21 cellular contexts compared by ENCODE assay signal in genomic region chr3:25885544-25885943, GRCh38.
DNase-seq lines count a peak whose midpoint lies in the region; ATAC-seq and TF ChIP-seq lines count a peak whose summit lies in the region.
"Had no signal": no experiment of that assay in that cellular context is flagged by ENCODE, and none has a peak within 500 bp of the region (broad histone marks: within the 10 kb centered on the region; RNA-seq: fewer than 3 reads in every experiment).

No MANE protein-coding gene starts in this region.

- DNase-seq in Daoy (ENCODE audit: low read depth) = peak; percentile 23
- peak; percentile 9 for DNase-seq in mammary epithelial cell
- peak; percentile 86 for DNase-seq in kidney tubule cell (ENCODE audit: low spot score)
- no peak for DNase-seq in OCI-LY7 (ENCODE audit: low spot score)
- no peak for DNase-seq in left lobe of liver (ENCODE audit: low spot score)
- DNase-seq in stimulated activated CD4-positive, alpha-beta T cell treated with anti-CD3 and anti-CD28 coated beads, Interleukin-4, amount 100 ng/mL, for 4 hours = no peak
- DNase-seq: activated CD8-positive, alpha-beta T cell treated with anti-CD3 and anti-CD28 coated beads for 36 hours; activated naive CD4-positive, alpha-beta T cell treated with anti-CD3 and anti-CD28 coated beads, Interleukin-2, amount 50 U/mL, for 16 hours; activated T-cell treated with anti-CD3 and anti-CD28 coated beads, Interleukin-2, amount 50 U/mL, for 24 hours; CD8-positive, alpha-beta T cell; cortex of kidney; gastrocnemius medialis; NCI-H1930; retina; SIG-M5; stimulated activated naive CD4-positive, alpha-beta T cell; T-helper 17 cell; transverse colon had no signal

- TF ChIP-seq EP300 in Ishikawa (IDR thresholded peaks at IDR 0.05; ENCODE audit: borderline replicate concordance) = peak; percentile 52; the same call in 1 of the 2 replicates

- H3K27ac ChIP-seq in mammary epithelial cell (ENCODE audit: insufficient read depth, low read depth, low read length) (no peak overlapping the region), OCI-LY7 (ENCODE audit: low read depth, low read length, poor library complexity, severe bottlenecking) (no peak overlapping the region)
- H3K27ac ChIP-seq: gastrocnemius medialis, transverse colon had no signal

- H3K4me1 ChIP-seq in mammary epithelial cell (ENCODE audit: insufficient read depth, low read length) (no peaks in the 10 kb centered on the region), OCI-LY7 (ENCODE audit: insufficient read depth, low read length, poor library complexity, severe bottlenecking) (no peaks in the 10 kb centered on the region)
- H3K4me1 ChIP-seq: gastrocnemius medialis, transverse colon had no signal

- POLR2A ChIA-PET in OCI-LY7 (lab: Charles Lee) = interaction anchor here (0.9 to 1.2 kb wide), 3 partner anchors 12 to 31 kb away, joined by 3 read pairs; no protein-coding TSS in a partner anchor

- H3K27me3 ChIP-seq in mammary epithelial cell (ENCODE audit: insufficient read depth, low read length) = no peaks in the 10 kb centered on the region
- H3K27me3 ChIP-seq: gastrocnemius medialis, transverse colon had no signal

- no TSS peak for BruUV-seq in mammary epithelial cell (replicated peaks; lab: Mats Ljungman, UMichigan)
- no TSS peak for BruUV-seq in OCI-LY7 (replicated peaks; lab: Mats Ljungman, UMichigan)

- H2AFZ ChIP-seq in mammary epithelial cell (ENCODE audit: low read depth, low read length) (no peak overlapping the region), OCI-LY7 (ENCODE audit: low read length) (no peak overlapping the region)

- no peak overlapping the region for H3K4me2 ChIP-seq in mammary epithelial cell (ENCODE audit: insufficient read depth, low read depth, low read length)
- no peak overlapping the region for H3K4me2 ChIP-seq in OCI-LY7 (ENCODE audit: low read length)

- in situ Hi-C loops in mammary epithelial cell (cut with MboI; ENCODE audit: low sequenced_read_pairs in 2 of 2) = no loop called here

- 32% methylated on average over 5 of the region's 5 CpGs for WGBS in mammary epithelial cell (ENCODE audit: low coverage, missing lambda C conversion rate)

- H3K4me3 ChIP-seq in mammary epithelial cell (replicated peaks in 1 of 3; ENCODE audit: insufficient read depth in 1 of 3, low read depth in 2 of 3, low read length in 3 of 3) (no peak overlapping the region), OCI-LY7 (ENCODE audit: low read depth, low read length, poor library complexity, severe bottlenecking) (no peak overlapping the region)
- H3K4me3 ChIP-seq: gastrocnemius medialis, transverse colon had no signal

- TF ChIP-seq CTCF in mammary epithelial cell (conservative IDR thresholded peaks at IDR 0.05 in 1 of 2, IDR thresholded peaks at IDR 0.05 in 1 of 2; ENCODE audit: extremely low read depth in 1 of 2, insufficient read depth in 1 of 2, low read depth in 1 of 2, low read length in 2 of 2) (no peak), OCI-LY7 (conservative IDR thresholded peaks at IDR 0.05; ENCODE audit: low read length) (no peak)

- no peaks in the 10 kb centered on the region for H3K9me3 ChIP-seq in mammary epithelial cell (replicated peaks; ENCODE audit: insufficient read depth, low read length)
- H3K9me3 ChIP-seq in OCI-LY7 (ENCODE audit: low read length) = no peaks in the 10 kb centered on the region
- H3K9me3 ChIP-seq: gastrocnemius medialis, transverse colon had no signal

- H3K9me2 ChIP-seq in OCI-LY7 (ENCODE audit: insufficient read depth, low read length) = no peaks in the 10 kb centered on the region

- H3K36me3 ChIP-seq in mammary epithelial cell (ENCODE audit: insufficient read depth, low read length) = no peaks in the 10 kb centered on the region
- H3K36me3 ChIP-seq in OCI-LY7 (ENCODE audit: insufficient read depth, low read length) = no peaks in the 10 kb centered on the region
- H3K36me3 ChIP-seq: gastrocnemius medialis, transverse colon had no signal

- CTCF ChIA-PET in mammary epithelial cell (lab: Charles Lee; ENCODE audit: low non-redundant PET) (no interaction called here), OCI-LY7 (lab: Charles Lee; ENCODE audit: unreplicated experiment) (interaction anchor here (0.5 kb wide), 1 partner anchor 38 kb away, joined by 4 read pairs; no protein-coding TSS in a partner anchor)

- intact Hi-C loops in mammary epithelial cell (cut with micrococcal nuclease) (no loop called here), OCI-LY7 (cut with micrococcal nuclease; ENCODE audit: unreplicated experiment) (no loop called here)

- dilution Hi-C loops in mammary epithelial cell (cut with HindIII; ENCODE audit: low sequenced_read_pairs) = no loop called here

- H3K79me2 ChIP-seq in mammary epithelial cell (ENCODE audit: insufficient read depth, low read length) (no peaks in the 10 kb centered on the region), OCI-LY7 (ENCODE audit: insufficient read depth, low read depth, low read length) (no peaks in the 10 kb centered on the region)

- no peaks in the 10 kb centered on the region for H4K20me1 ChIP-seq in mammary epithelial cell (ENCODE audit: insufficient read depth, low read length)
- no peaks in the 10 kb centered on the region for H4K20me1 ChIP-seq in OCI-LY7 (ENCODE audit: insufficient read depth, low read length)

- H3K9ac ChIP-seq in mammary epithelial cell (ENCODE audit: insufficient read depth, low read length) = no peak overlapping the region

- no peak for TF ChIP-seq RAD21 in Ishikawa (IDR thresholded peaks at IDR 0.05; ENCODE audit: low read depth)

- no peak for ATAC-seq in HG02981 (IDR thresholded peaks at IDR 0.05; ENCODE audit: unreplicated experiment)
- no peak for ATAC-seq in left lobe of liver
- ATAC-seq: activated CD8-positive, alpha-beta T cell treated with anti-CD3 and anti-CD28 coated beads for 36 hours; CD8-positive, alpha-beta T cell; gastrocnemius medialis; T-helper 17 cell; WTC11 had no signal

TF ChIP-seq in Ishikawa, 13 proteins besides CTCF, POLR2A, EP300 and RAD21:
- TF ChIP-seq TEAD4 (IDR thresholded peaks at IDR 0.05) (peak; percentile 85), NFIC (IDR thresholded peaks at IDR 0.05) (peak; percentile 31; the same call in 1 of the 2 replicates), MAX (IDR thresholded peaks at IDR 0.05) (no peak), TCF12 (IDR thresholded peaks at IDR 0.05; ENCODE audit: low read depth) (peak; percentile 30; the same call in 1 of the 2 replicates)

Comparison
In these comparisons a context has a peak if more than half of its experiments do, and no peak if none do; other contexts are left out.
1. DNase-seq: peak in Daoy (single experiment), mammary epithelial cell (single experiment) and kidney tubule cell (single experiment); none in OCI-LY7 (single experiment), left lobe of liver (single experiment) and stimulated activated CD4-positive, alpha-beta T cell treated with anti-CD3 and anti-CD28 coated beads, Interleukin-4, amount 100 ng/mL, for 4 hours (0 of 2).